ENCODE assay signal across 13 cellular contexts in the genomic region with DNA sequence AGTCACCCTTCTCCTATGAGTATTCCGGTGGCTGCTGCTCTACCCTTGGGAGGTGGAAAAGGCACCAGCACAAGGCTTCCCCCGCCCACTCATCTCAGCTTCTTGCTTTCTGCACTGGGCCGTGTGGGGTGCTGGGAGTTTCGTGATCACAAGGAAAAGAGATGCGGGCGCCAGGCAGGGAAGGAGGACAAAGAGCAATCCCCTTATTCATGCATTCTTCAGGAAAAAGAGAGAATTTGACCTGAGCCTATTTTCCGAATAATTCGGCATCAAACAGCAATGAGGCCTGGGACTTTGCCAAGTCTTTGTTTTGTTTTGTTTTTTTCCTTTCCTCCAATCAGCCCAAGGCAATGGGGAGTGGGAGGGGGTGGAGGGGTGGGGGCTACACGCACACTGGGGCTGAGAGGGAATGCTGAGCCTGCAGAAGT.
DNase-seq lines count a peak whose midpoint lies in the region; ATAC-seq, FAIRE-seq and TF ChIP-seq lines count a peak whose summit lies in the region.
"Had no signal": no experiment of that assay in that cellular context is flagged by ENCODE, and none has a peak within 500 bp of the region (broad histone marks: within the 10 kb centered on the region; RNA-seq: fewer than 3 reads in every experiment).

No MANE protein-coding gene starts in this region.

- ATAC-seq in HG03432 (IDR thresholded peaks at IDR 0.05; ENCODE audit: unreplicated experiment): no peak

- no peak for FAIRE-seq in RCC 7860 (lab: Jason Lieb, UNC)

- H3K27me3 ChIP-seq in dorsolateral prefrontal cortex (no peaks in the 10 kb centered on the region), layer of hippocampus (ENCODE audit: control insufficient read depth, insufficient read depth, low read length) (no peaks in the 10 kb centered on the region)
- H3K27me3 ChIP-seq: MG63 had no signal

- intact Hi-C loops in dorsolateral prefrontal cortex (cut with DNase I): loop anchor here (1.0 to 10.0 kb wide), 9 partner anchors 105 to 1093 kb away; a partner anchor contains a TSS

- DNase-seq in ELF-1 (ENCODE audit: low read depth, low spot score) (peak; percentile 22), dorsolateral prefrontal cortex (peak in 9 of 10 donors; percentile 47 to 75 (median 69)), retinal pigment epithelial cell (ENCODE audit: low read depth) (peak; percentile 51), RCC 7860 (ENCODE audit: low spot score) (no peak), pons (ENCODE audit: low spot score) (no peak), NCI-H2171 treated with DMSO at 0.1 percent for 48 hours (lab: John Stamatoyannopoulos, UW) (no peak)
- DNase-seq: AML-193; effector CD4-positive, alpha-beta T cell; MG63; NK-92 treated with Interleukin-12 subunit alpha and Interleukin-12 subunit beta, amount 100 ng/mL, for 24 hours; T1000 had no signal

- peak overlapping the region; percentile 6 to 98 (median 93) for H3K27ac ChIP-seq in dorsolateral prefrontal cortex
- peak overlapping the region; percentile 96 for H3K27ac ChIP-seq in layer of hippocampus (ENCODE audit: low read depth, low read length)

- TF ChIP-seq CTCF in dorsolateral prefrontal cortex (IDR thresholded peaks at IDR 0.05 in 54 of 56, conservative IDR thresholded peaks at IDR 0.05 in 2 of 56; ENCODE audit: low read depth in 1 of 56, partially characterized antibody in 56 of 56) (no peak), retinal pigment epithelial cell (conservative IDR thresholded peaks at IDR 0.05; ENCODE audit: low read depth, low read length) (no peak)

- H3K4me3 ChIP-seq in dorsolateral prefrontal cortex (peak overlapping the region in 56 of 59 donors; percentile 4 to 59 (median 37)), retinal pigment epithelial cell (ENCODE audit: low read length) (no peak overlapping the region)
- H3K4me3 ChIP-seq: MG63 had no signal

Comparison
In these comparisons a context has a peak if more than half of its experiments do, and no peak if none do; other contexts are left out.
1. DNase-seq: peak in ELF-1 (single experiment), dorsolateral prefrontal cortex (9 of 10) and retinal pigment epithelial cell (single experiment); none in RCC 7860 (single experiment), pons (single experiment) and NCI-H2171 treated with DMSO at 0.1 percent for 48 hours (single experiment).